ENCODE assay signal across 36 cellular contexts in genomic region chr2:19301706-19302105, GRCh38. TPM values are rescaled to one million over a fixed set of nuclear protein-coding genes. Genes with fewer than 3 reads are reported as not detected.
"Had no signal": no experiment of that assay in that cellular context is flagged by ENCODE, and none has a peak within 500 bp of the region (broad histone marks: within the 10 kb centered on the region; RNA-seq: fewer than 3 reads in every experiment).

No MANE protein-coding gene starts in this region.

- DNase-seq: activated CD4-positive, alpha-beta memory T cell treated with anti-CD3 and anti-CD28 coated beads, Interleukin-2, amount 10 ng/mL, durations not matched to agents 7 days and 5 days; activated CD4-positive, alpha-beta T cell treated with anti-CD3 and anti-CD28 coated beads for 1 hour; activated CD4-positive, alpha-beta T cell treated with anti-CD3 and anti-CD28 coated beads for 36 hours; activated CD4-positive, alpha-beta T cell treated with anti-CD3 and anti-CD28 coated beads for 48 hours; activated CD4-positive, alpha-beta T cell treated with anti-CD3 and anti-CD28 coated beads, Interleukin-2, amount 10 ng/mL, durations not matched to agents 7 days and 5 days; activated CD4-positive, alpha-beta T cell treated with anti-CD3 and anti-CD28 coated beads, Interleukin-2, amount 50 U/mL, for 48 hours; activated CD4-positive, CD25-positive, alpha-beta regulatory T cell; activated CD8-positive, alpha-beta memory T cell treated with anti-CD3 and anti-CD28 coated beads for 24 hours; activated CD8-positive, alpha-beta memory T cell treated with anti-CD3 and anti-CD28 coated beads, Interleukin-2, amount 10 ng/mL, durations not matched to agents 7 days and 5 days; activated CD8-positive, alpha-beta memory T cell treated with anti-CD3 and anti-CD28 coated beads, Interleukin-2, amount 50 U/mL, for 48 hours; activated CD8-positive, alpha-beta T cell treated with anti-CD3 and anti-CD28 coated beads, Interleukin-2, amount 10 ng/mL, durations not matched to agents 7 days and 5 days; activated effector memory CD4-positive, alpha-beta T cell treated with Interleukin-2 at 50 U/mL for 16 hours; activated gamma-delta T cell; activated naive CD4-positive, alpha-beta T cell treated with anti-CD3 and anti-CD28 coated beads, Interleukin-2, amount 10 ng/mL, durations not matched to agents 7 days and 5 days; activated naive CD4-positive, alpha-beta T cell treated with Interleukin-2 at 50 U/mL for 16 hours; activated naive CD8-positive, alpha-beta T cell treated with anti-CD3 and anti-CD28 coated beads, Interleukin-2, amount 10 ng/mL, durations not matched to agents 7 days and 5 days; activated naive CD8-positive, alpha-beta T cell treated with anti-CD3 and anti-CD28 coated beads, Interleukin-2, amount 50 U/mL, for 24 hours; activated T-cell treated with anti-CD3 and anti-CD28 coated beads, Interleukin-2, amount 50 U/mL, for 24 hours; activated T-cell treated with anti-CD3 and anti-CD28 coated beads, Interleukin-2, amount 50 U/mL, for 48 hours; amygdala; anterior cingulate cortex; caudate nucleus; T-helper 1 cell; T-helper 2 cell; T-helper 9 cell; WERI-Rb-1 had no signal

- H3K4me1 Mint-ChIP-seq: activated CD4-positive, alpha-beta memory T cell treated with anti-CD3 and anti-CD28 coated beads, Interleukin-2, amount 10 ng/mL, durations not matched to agents 7 days and 5 days; activated CD4-positive, alpha-beta T cell treated with anti-CD3 and anti-CD28 coated beads, Interleukin-2, amount 10 ng/mL, durations not matched to agents 7 days and 5 days; activated CD8-positive, alpha-beta memory T cell treated with anti-CD3 and anti-CD28 coated beads, Interleukin-2, amount 10 ng/mL, durations not matched to agents 7 days and 5 days; activated naive CD4-positive, alpha-beta T cell treated with anti-CD3 and anti-CD28 coated beads, Interleukin-2, amount 10 ng/mL, durations not matched to agents 7 days and 5 days; activated naive CD4-positive, alpha-beta T cell treated with anti-CD3 and anti-CD28 coated beads, Interleukin-2, amount 50 U/mL, for 24 hours; activated naive CD8-positive, alpha-beta T cell treated with anti-CD3 and anti-CD28 coated beads, Interleukin-2, amount 10 ng/mL, durations not matched to agents 7 days and 5 days; activated naive CD8-positive, alpha-beta T cell treated with anti-CD3 and anti-CD28 coated beads, Interleukin-2, amount 50 U/mL, for 24 hours; central memory CD8-positive, alpha-beta T cell had no signal

- H3K9me3 ChIP-seq: ascending aorta had no signal

- H3K36me3 Mint-ChIP-seq: activated CD8-positive, alpha-beta memory T cell treated with anti-CD3 and anti-CD28 coated beads, Interleukin-2, amount 10 ng/mL, durations not matched to agents 7 days and 5 days; activated naive CD4-positive, alpha-beta T cell treated with anti-CD3 and anti-CD28 coated beads, Interleukin-2, amount 10 ng/mL, durations not matched to agents 7 days and 5 days; activated naive CD8-positive, alpha-beta T cell treated with anti-CD3 and anti-CD28 coated beads, Interleukin-2, amount 10 ng/mL, durations not matched to agents 7 days and 5 days had no signal

- H3K9me3 Mint-ChIP-seq: activated CD4-positive, alpha-beta memory T cell treated with anti-CD3 and anti-CD28 coated beads, Interleukin-2, amount 10 ng/mL, durations not matched to agents 7 days and 5 days; activated naive CD4-positive, alpha-beta T cell treated with anti-CD3 and anti-CD28 coated beads, Interleukin-2, amount 50 U/mL, for 24 hours; activated naive CD8-positive, alpha-beta T cell treated with anti-CD3 and anti-CD28 coated beads, Interleukin-2, amount 50 U/mL, for 24 hours; activated T-cell treated with anti-CD3 and anti-CD28 coated beads, Interleukin-2, amount 50 U/mL, for 24 hours; activated T-helper 2 cell treated with anti-CD3 and anti-CD28 coated beads, Interferon-gamma antibody, Interleukin-2, Interleukin-4, amounts not matched to agents 10 μg/mL and 5 μg/mL and 100 μg/mL, durations not matched to agents 14 hours and 24 hours and 36 hours; central memory CD8-positive, alpha-beta T cell; T-helper 1 cell treated with Interleukin-12 subunit alpha and Interleukin-12 subunit beta and Interleukin-4 antibody, amounts not matched to agents 30 μg/mL and 1 μg/mL, for 36 hours; T-helper 2 cell treated with Interferon-gamma antibody and Interleukin-4, amounts not matched to agents 5 μg/mL and 100 μg/mL, for 36 hours had no signal

- H3K4me3 Mint-ChIP-seq: activated CD4-positive, alpha-beta memory T cell treated with anti-CD3 and anti-CD28 coated beads, Interleukin-2, amount 10 ng/mL, durations not matched to agents 7 days and 5 days; activated CD4-positive, alpha-beta T cell treated with anti-CD3 and anti-CD28 coated beads for 36 hours; activated CD4-positive, alpha-beta T cell treated with anti-CD3 and anti-CD28 coated beads, Interleukin-2, amount 10 ng/mL, durations not matched to agents 7 days and 5 days; activated CD8-positive, alpha-beta memory T cell treated with anti-CD3 and anti-CD28 coated beads, Interleukin-2, amount 10 ng/mL, durations not matched to agents 7 days and 5 days; activated CD8-positive, alpha-beta T cell treated with anti-CD3 and anti-CD28 coated beads, Interleukin-2, amount 10 ng/mL, durations not matched to agents 7 days and 5 days; activated naive CD4-positive, alpha-beta T cell treated with anti-CD3 and anti-CD28 coated beads, Interleukin-2, amount 10 ng/mL, durations not matched to agents 7 days and 5 days; activated naive CD4-positive, alpha-beta T cell treated with anti-CD3 and anti-CD28 coated beads, Interleukin-2, amount 50 U/mL, for 24 hours; activated naive CD8-positive, alpha-beta T cell; activated naive CD8-positive, alpha-beta T cell treated with anti-CD3 and anti-CD28 coated beads, Interleukin-2, amount 10 ng/mL, durations not matched to agents 7 days and 5 days; activated naive CD8-positive, alpha-beta T cell treated with anti-CD3 and anti-CD28 coated beads, Interleukin-2, amount 50 U/mL, for 24 hours; activated T-cell treated with anti-CD3 and anti-CD28 coated beads, Interleukin-2, amount 50 U/mL, for 24 hours; brain; central memory CD8-positive, alpha-beta T cell; T-helper 1 cell treated with Interleukin-12 subunit alpha and Interleukin-12 subunit beta and Interleukin-4 antibody, amounts not matched to agents 30 μg/mL and 1 μg/mL, for 36 hours; T-helper 2 cell treated with Interferon-gamma antibody and Interleukin-4, amounts not matched to agents 5 μg/mL and 100 μg/mL, for 36 hours; WTC11 had no signal

- H3K4me1 ChIP-seq: ascending aorta had no signal

- H3K4me3 ChIP-seq: ascending aorta, cardiac muscle cell had no signal

- H3K27ac ChIP-seq: ascending aorta, cardiac muscle cell, WERI-Rb-1 had no signal

- H3K27me3 ChIP-seq: ascending aorta, cardiac muscle cell had no signal

- H3K27ac Mint-ChIP-seq: activated CD4-positive, alpha-beta memory T cell treated with anti-CD3 and anti-CD28 coated beads, Interleukin-2, amount 10 ng/mL, durations not matched to agents 7 days and 5 days; activated CD4-positive, alpha-beta T cell treated with anti-CD3 and anti-CD28 coated beads for 36 hours; activated CD4-positive, alpha-beta T cell treated with anti-CD3 and anti-CD28 coated beads, Interleukin-2, amount 10 ng/mL, durations not matched to agents 7 days and 5 days; activated CD8-positive, alpha-beta memory T cell treated with anti-CD3 and anti-CD28 coated beads, Interleukin-2, amount 10 ng/mL, durations not matched to agents 7 days and 5 days; activated CD8-positive, alpha-beta T cell treated with anti-CD3 and anti-CD28 coated beads, Interleukin-2, amount 10 ng/mL, durations not matched to agents 7 days and 5 days; activated naive CD4-positive, alpha-beta T cell treated with anti-CD3 and anti-CD28 coated beads, Interleukin-2, amount 10 ng/mL, durations not matched to agents 7 days and 5 days; activated naive CD4-positive, alpha-beta T cell treated with anti-CD3 and anti-CD28 coated beads, Interleukin-2, amount 50 U/mL, for 24 hours; activated naive CD8-positive, alpha-beta T cell; activated naive CD8-positive, alpha-beta T cell treated with anti-CD3 and anti-CD28 coated beads, Interleukin-2, amount 10 ng/mL, durations not matched to agents 7 days and 5 days; activated naive CD8-positive, alpha-beta T cell treated with anti-CD3 and anti-CD28 coated beads, Interleukin-2, amount 50 U/mL, for 24 hours; activated T-cell treated with anti-CD3 and anti-CD28 coated beads, Interleukin-2, amount 50 U/mL, for 24 hours; activated T-helper 2 cell treated with anti-CD3 and anti-CD28 coated beads, Interferon-gamma antibody, Interleukin-2, Interleukin-4, amounts not matched to agents 10 μg/mL and 5 μg/mL and 100 μg/mL, durations not matched to agents 14 hours and 24 hours and 36 hours; brain; T-helper 1 cell treated with Interleukin-12 subunit alpha and Interleukin-12 subunit beta and Interleukin-4 antibody, amounts not matched to agents 30 μg/mL and 1 μg/mL, for 36 hours; T-helper 2 cell treated with Interferon-gamma antibody and Interleukin-4, amounts not matched to agents 5 μg/mL and 100 μg/mL, for 36 hours; WTC11 had no signal

- H3K27me3 Mint-ChIP-seq: activated CD4-positive, alpha-beta memory T cell treated with anti-CD3 and anti-CD28 coated beads, Interleukin-2, amount 10 ng/mL, durations not matched to agents 7 days and 5 days; activated CD4-positive, alpha-beta T cell treated with anti-CD3 and anti-CD28 coated beads, Interleukin-2, amount 10 ng/mL, durations not matched to agents 7 days and 5 days; activated naive CD4-positive, alpha-beta T cell treated with anti-CD3 and anti-CD28 coated beads, Interleukin-2, amount 10 ng/mL, durations not matched to agents 7 days and 5 days; activated naive CD4-positive, alpha-beta T cell treated with anti-CD3 and anti-CD28 coated beads, Interleukin-2, amount 50 U/mL, for 24 hours; activated naive CD8-positive, alpha-beta T cell; activated naive CD8-positive, alpha-beta T cell treated with anti-CD3 and anti-CD28 coated beads, Interleukin-2, amount 10 ng/mL, durations not matched to agents 7 days and 5 days; activated naive CD8-positive, alpha-beta T cell treated with anti-CD3 and anti-CD28 coated beads, Interleukin-2, amount 50 U/mL, for 24 hours; activated T-cell treated with anti-CD3 and anti-CD28 coated beads, Interleukin-2, amount 50 U/mL, for 24 hours; central memory CD8-positive, alpha-beta T cell had no signal

- H3K36me3 ChIP-seq: ascending aorta, cardiac muscle cell, WERI-Rb-1 had no signal

RNA-seq across cellular contexts. Expression of gene OSR1, which starts 56.7 kb away (rescaled TPM):
- total RNA-seq: activated CD4-positive, alpha-beta memory T cell treated with anti-CD3 and anti-CD28 coated beads, Interleukin-2, amount 10 ng/mL, durations not matched to agents 7 days and 5 days; activated CD4-positive, alpha-beta T cell treated with anti-CD3 and anti-CD28 coated beads for 36 hours; activated CD4-positive, alpha-beta T cell treated with anti-CD3 and anti-CD28 coated beads, Interleukin-2, amount 10 ng/mL, durations not matched to agents 7 days and 5 days; activated CD8-positive, alpha-beta memory T cell treated with anti-CD3 and anti-CD28 coated beads, Interleukin-2, amount 10 ng/mL, durations not matched to agents 7 days and 5 days; activated CD8-positive, alpha-beta T cell treated with anti-CD3 and anti-CD28 coated beads, Interleukin-2, amount 10 ng/mL, durations not matched to agents 7 days and 5 days; activated naive CD8-positive, alpha-beta T cell treated with anti-CD3 and anti-CD28 coated beads, Interleukin-2, amount 10 ng/mL, durations not matched to agents 7 days and 5 days; activated T-helper 2 cell treated with anti-CD3 and anti-CD28 coated beads, Interferon-gamma antibody, Interleukin-2, Interleukin-4, amounts not matched to agents 10 μg/mL and 5 μg/mL and 100 μg/mL, durations not matched to agents 14 hours and 24 hours and 36 hours had no signal
